Comparison of ENCODE assay signal across 19 cellular contexts in genomic region chr19:15774159-15774558, GRCh38. TPM values are rescaled to one million over a fixed set of nuclear protein-coding genes. Genes with fewer than 3 reads are reported as not detected.
"Had no signal": no experiment of that assay in that cellular context is flagged by ENCODE, and none has a peak within 500 bp of the region (broad histone marks: within the 10 kb centered on the region; RNA-seq: fewer than 3 reads in every experiment).

No MANE protein-coding gene starts in this region.

RNA-seq across cellular contexts. Expression of gene OR10H5, which starts 13.3 kb away (rescaled TPM):
- total RNA-seq: activated naive CD4-positive, alpha-beta T cell treated with anti-CD3 and anti-CD28 coated beads for 36 hours; activated naive CD4-positive, alpha-beta T cell treated with anti-CD3 and anti-CD28 coated beads, Interleukin-2, amount 50 U/mL, for 72 hours; activated naive CD8-positive, alpha-beta T cell treated with anti-CD3 and anti-CD28 coated beads for 36 hours; activated naive CD8-positive, alpha-beta T cell treated with anti-CD3 and anti-CD28 coated beads, Interleukin-2, amount 10 ng/mL, durations not matched to agents 7 days and 5 days; activated T-cell treated with anti-CD3 and anti-CD28 coated beads, Interleukin-2, amount 50 U/mL, for 4 hours; activated T-cell treated with anti-CD3 and anti-CD28 coated beads, Interleukin-2, amount 50 U/mL, for 72 hours; activated T-helper 1 cell treated with anti-CD3 and anti-CD28 coated beads, Interleukin-12 subunit alpha, Interleukin-12 subunit beta, Interleukin-2, Interleukin-4 antibody, amounts not matched to agents 30 ng/mL and 10 ng/mL and 1 ng/mL, durations not matched to agents 14 hours and 24 hours and 36 hours; activated T-helper 17 cell treated with anti-CD3 and anti-CD28 coated beads, Interleukin-2, amount 50 U/mL, for 72 hours; activated T-helper 2 cell treated with anti-CD3 and anti-CD28 coated beads, Interferon-gamma antibody, Interleukin-2, Interleukin-4, amounts not matched to agents 10 μg/mL and 5 μg/mL and 100 μg/mL, durations not matched to agents 14 hours and 24 hours and 36 hours; adrenal gland; aorta; ascending aorta; astrocyte; body of pancreas; breast epithelium; bronchial epithelial cell; cardiac muscle cell; cardiac septum had no signal
- polyA plus RNA-seq: adrenal gland, aorta, cardiac muscle cell had no signal

RNA-seq across cellular contexts. Expression of gene OR10H3, which starts 36.4 kb away (rescaled TPM):
- total RNA-seq: activated naive CD4-positive, alpha-beta T cell treated with anti-CD3 and anti-CD28 coated beads for 36 hours; activated naive CD4-positive, alpha-beta T cell treated with anti-CD3 and anti-CD28 coated beads, Interleukin-2, amount 50 U/mL, for 72 hours; activated naive CD8-positive, alpha-beta T cell treated with anti-CD3 and anti-CD28 coated beads for 36 hours; activated naive CD8-positive, alpha-beta T cell treated with anti-CD3 and anti-CD28 coated beads, Interleukin-2, amount 10 ng/mL, durations not matched to agents 7 days and 5 days; activated T-cell treated with anti-CD3 and anti-CD28 coated beads, Interleukin-2, amount 50 U/mL, for 4 hours; activated T-cell treated with anti-CD3 and anti-CD28 coated beads, Interleukin-2, amount 50 U/mL, for 72 hours; activated T-helper 1 cell treated with anti-CD3 and anti-CD28 coated beads, Interleukin-12 subunit alpha, Interleukin-12 subunit beta, Interleukin-2, Interleukin-4 antibody, amounts not matched to agents 30 ng/mL and 10 ng/mL and 1 ng/mL, durations not matched to agents 14 hours and 24 hours and 36 hours; activated T-helper 17 cell treated with anti-CD3 and anti-CD28 coated beads, Interleukin-2, amount 50 U/mL, for 72 hours; activated T-helper 2 cell treated with anti-CD3 and anti-CD28 coated beads, Interferon-gamma antibody, Interleukin-2, Interleukin-4, amounts not matched to agents 10 μg/mL and 5 μg/mL and 100 μg/mL, durations not matched to agents 14 hours and 24 hours and 36 hours; adrenal gland; aorta; ascending aorta; astrocyte; body of pancreas; breast epithelium; bronchial epithelial cell; cardiac muscle cell; cardiac septum had no signal
- polyA plus RNA-seq: adipose tissue, adrenal gland, aorta, cardiac muscle cell had no signal

RNA-seq across cellular contexts. Expression of gene OR10H1, which starts 41.3 kb away (rescaled TPM):
- total RNA-seq: activated naive CD4-positive, alpha-beta T cell treated with anti-CD3 and anti-CD28 coated beads for 36 hours; activated naive CD8-positive, alpha-beta T cell treated with anti-CD3 and anti-CD28 coated beads for 36 hours; activated naive CD8-positive, alpha-beta T cell treated with anti-CD3 and anti-CD28 coated beads, Interleukin-2, amount 10 ng/mL, durations not matched to agents 7 days and 5 days; activated T-helper 1 cell treated with anti-CD3 and anti-CD28 coated beads, Interleukin-12 subunit alpha, Interleukin-12 subunit beta, Interleukin-2, Interleukin-4 antibody, amounts not matched to agents 30 ng/mL and 10 ng/mL and 1 ng/mL, durations not matched to agents 14 hours and 24 hours and 36 hours; activated T-helper 17 cell treated with anti-CD3 and anti-CD28 coated beads, Interleukin-2, amount 50 U/mL, for 72 hours; activated T-helper 2 cell treated with anti-CD3 and anti-CD28 coated beads, Interferon-gamma antibody, Interleukin-2, Interleukin-4, amounts not matched to agents 10 μg/mL and 5 μg/mL and 100 μg/mL, durations not matched to agents 14 hours and 24 hours and 36 hours; adrenal gland; ascending aorta; astrocyte; body of pancreas; breast epithelium; bronchial epithelial cell; cardiac muscle cell; cardiac septum had no signal
- polyA plus RNA-seq: adipose tissue, adrenal gland, aorta, cardiac muscle cell had no signal

RNA-seq across cellular contexts. Expression of gene OR10H2, which starts 46.3 kb away (rescaled TPM):
- total RNA-seq: activated naive CD4-positive, alpha-beta T cell treated with anti-CD3 and anti-CD28 coated beads for 36 hours; activated naive CD4-positive, alpha-beta T cell treated with anti-CD3 and anti-CD28 coated beads, Interleukin-2, amount 50 U/mL, for 72 hours; activated naive CD8-positive, alpha-beta T cell treated with anti-CD3 and anti-CD28 coated beads for 36 hours; activated naive CD8-positive, alpha-beta T cell treated with anti-CD3 and anti-CD28 coated beads, Interleukin-2, amount 10 ng/mL, durations not matched to agents 7 days and 5 days; activated T-cell treated with anti-CD3 and anti-CD28 coated beads, Interleukin-2, amount 50 U/mL, for 4 hours; activated T-cell treated with anti-CD3 and anti-CD28 coated beads, Interleukin-2, amount 50 U/mL, for 72 hours; activated T-helper 1 cell treated with anti-CD3 and anti-CD28 coated beads, Interleukin-12 subunit alpha, Interleukin-12 subunit beta, Interleukin-2, Interleukin-4 antibody, amounts not matched to agents 30 ng/mL and 10 ng/mL and 1 ng/mL, durations not matched to agents 14 hours and 24 hours and 36 hours; activated T-helper 17 cell treated with anti-CD3 and anti-CD28 coated beads, Interleukin-2, amount 50 U/mL, for 72 hours; activated T-helper 2 cell treated with anti-CD3 and anti-CD28 coated beads, Interferon-gamma antibody, Interleukin-2, Interleukin-4, amounts not matched to agents 10 μg/mL and 5 μg/mL and 100 μg/mL, durations not matched to agents 14 hours and 24 hours and 36 hours; adrenal gland; aorta; ascending aorta; astrocyte; body of pancreas; breast epithelium; bronchial epithelial cell; cardiac muscle cell; cardiac septum had no signal
- polyA plus RNA-seq: adipose tissue, adrenal gland, aorta, cardiac muscle cell had no signal
